In the genomic region with DNA sequence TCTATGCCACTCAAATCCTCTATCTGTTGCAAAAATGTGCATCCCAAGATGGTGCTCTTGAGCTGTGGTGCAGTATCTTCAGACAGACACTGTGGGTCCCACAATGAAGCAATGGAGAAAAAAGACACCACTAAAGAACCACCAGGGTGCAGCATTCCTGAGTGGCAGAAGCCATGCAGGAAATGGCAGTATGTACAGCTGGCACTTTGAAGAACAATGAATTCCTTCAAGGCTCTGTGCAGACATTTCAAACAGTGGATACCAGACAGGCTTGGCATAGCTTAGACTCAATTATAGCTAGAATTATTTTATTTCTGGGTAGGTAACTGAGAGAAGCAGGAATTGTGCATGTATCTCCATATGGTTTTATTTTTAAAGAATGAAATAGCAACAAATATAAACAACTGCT, we compare ENCODE assay signal across 7 cellular contexts. TPM values are rescaled to one million over a fixed set of nuclear protein-coding genes. Genes with fewer than 3 reads are reported as not detected.
A peak's percentile ranks its signal among the peaks of the same experiment; 100 is the strongest.
DNase-seq lines count a peak whose midpoint lies in the region; ATAC-seq lines count a peak whose summit lies in the region.

No MANE protein-coding gene starts in this region.

- no peaks in the 10 kb centered on the region for H3K4me1 Mint-ChIP-seq in activated T-helper 1 cell treated with anti-CD3 and anti-CD28 coated beads, Interleukin-12 subunit alpha, Interleukin-12 subunit beta, Interleukin-2, Interleukin-4 antibody, amounts not matched to agents 30 ng/mL and 10 ng/mL and 1 ng/mL, durations not matched to agents 14 hours and 24 hours and 36 hours (ENCODE audit: low read depth)

- intact Hi-C loops in activated T-helper 1 cell treated with anti-CD3 and anti-CD28 coated beads, Interleukin-12 subunit alpha, Interleukin-12 subunit beta, Interleukin-2, Interleukin-4 antibody, amounts not matched to agents 30 ng/mL and 10 ng/mL and 1 ng/mL, durations not matched to agents 14 hours and 24 hours and 36 hours (cut with micrococcal nuclease), result loop anchor here (5.0 kb wide), 1 partner anchor 112 kb away; no protein-coding TSS in a partner anchor

- H3K4me3 Mint-ChIP-seq in activated T-helper 1 cell treated with anti-CD3 and anti-CD28 coated beads, Interleukin-12 subunit alpha, Interleukin-12 subunit beta, Interleukin-2, Interleukin-4 antibody, amounts not matched to agents 30 ng/mL and 10 ng/mL and 1 ng/mL, durations not matched to agents 14 hours and 24 hours and 36 hours, result no peak overlapping the region

- ATAC-seq in GM19467 (IDR thresholded peaks at IDR 0.05; ENCODE audit: unreplicated experiment) (peak; percentile 100), HG03460 (IDR thresholded peaks at IDR 0.05; ENCODE audit: unreplicated experiment) (peak; percentile 81)

- H3K36me3 Mint-ChIP-seq in activated T-helper 1 cell treated with anti-CD3 and anti-CD28 coated beads, Interleukin-12 subunit alpha, Interleukin-12 subunit beta, Interleukin-2, Interleukin-4 antibody, amounts not matched to agents 30 ng/mL and 10 ng/mL and 1 ng/mL, durations not matched to agents 14 hours and 24 hours and 36 hours (ENCODE audit: low read depth), result no peaks in the 10 kb centered on the region

- DNase-seq in EL, result peak; percentile 94
- DNase-seq in NCI-H510A (lab: John Stamatoyannopoulos, UW), result peak; percentile 5
- peak; percentile 14 for DNase-seq in activated T-helper 1 cell treated with anti-CD3 and anti-CD28 coated beads, Interleukin-12 subunit alpha, Interleukin-12 subunit beta, Interleukin-2, Interleukin-4 antibody, amounts not matched to agents 30 ng/mL and 10 ng/mL and 1 ng/mL, durations not matched to agents 14 hours and 24 hours and 36 hours (ENCODE audit: low spot score)
- DNase-seq in glomerular visceral epithelial cell (ENCODE audit: extremely low spot score), result peak; percentile 89
- peak; percentile 87 for DNase-seq in renal cortical epithelial cell (ENCODE audit: low read depth)

- peaks cover 10% of the 10 kb centered on the region for H3K27me3 Mint-ChIP-seq in activated T-helper 1 cell treated with anti-CD3 and anti-CD28 coated beads, Interleukin-12 subunit alpha, Interleukin-12 subunit beta, Interleukin-2, Interleukin-4 antibody, amounts not matched to agents 30 ng/mL and 10 ng/mL and 1 ng/mL, durations not matched to agents 14 hours and 24 hours and 36 hours (ENCODE audit: insufficient read depth)

- no peak overlapping the region for H3K27ac Mint-ChIP-seq in activated T-helper 1 cell treated with anti-CD3 and anti-CD28 coated beads, Interleukin-12 subunit alpha, Interleukin-12 subunit beta, Interleukin-2, Interleukin-4 antibody, amounts not matched to agents 30 ng/mL and 10 ng/mL and 1 ng/mL, durations not matched to agents 14 hours and 24 hours and 36 hours

- H3K9me3 Mint-ChIP-seq in activated T-helper 1 cell treated with anti-CD3 and anti-CD28 coated beads, Interleukin-12 subunit alpha, Interleukin-12 subunit beta, Interleukin-2, Interleukin-4 antibody, amounts not matched to agents 30 ng/mL and 10 ng/mL and 1 ng/mL, durations not matched to agents 14 hours and 24 hours and 36 hours, result no peaks in the 10 kb centered on the region

RNA-seq across cellular contexts. Expression of a gene that starts 24.0 kb away (rescaled TPM):
- total RNA-seq in activated T-helper 1 cell treated with anti-CD3 and anti-CD28 coated beads, Interleukin-12 subunit alpha, Interleukin-12 subunit beta, Interleukin-2, Interleukin-4 antibody, amounts not matched to agents 30 ng/mL and 10 ng/mL and 1 ng/mL, durations not matched to agents 14 hours and 24 hours and 36 hours, result 125 and 128 TPM in 2 replicates
- 104 and 208 TPM in 2 replicates for total RNA-seq in renal cortical epithelial cell

Comparison
In these comparisons a context has a peak if more than half of its experiments do, and no peak if none do; other contexts are left out.
1. Peak in every context shown above with its lines: DNase-seq and ATAC-seq.
2. DNase-seq: peak in every context shown above with its lines; median percentile 94 in EL; 89 in glomerular visceral epithelial cell; 87 in renal cortical epithelial cell; 14 in activated T-helper 1 cell treated with anti-CD3 and anti-CD28 coated beads, Interleukin-12 subunit alpha, Interleukin-12 subunit beta, Interleukin-2, Interleukin-4 antibody, amounts not matched to agents 30 ng/mL and 10 ng/mL and 1 ng/mL, durations not matched to agents 14 hours and 24 hours and 36 hours; 5 in NCI-H510A.